ENCODE assay signal across 15 cellular contexts in genomic region chr3:60657972-60658371, GRCh38.
DNase-seq lines count a peak whose midpoint lies in the region; ATAC-seq and TF ChIP-seq lines count a peak whose summit lies in the region.
"Had no signal": no experiment of that assay in that cellular context is flagged by ENCODE, and none has a peak within 500 bp of the region (broad histone marks: within the 10 kb centered on the region; RNA-seq: fewer than 3 reads in every experiment).

No MANE protein-coding gene starts in this region.

- ATAC-seq in GM18861 (IDR thresholded peaks at IDR 0.05; ENCODE audit: unreplicated experiment): peak; percentile 90
- peak; percentile 94 for ATAC-seq in GM21528 (IDR thresholded peaks at IDR 0.05; ENCODE audit: low FRiP score, unreplicated experiment)
- ATAC-seq in HG03060 (IDR thresholded peaks at IDR 0.05; ENCODE audit: low read depth, unreplicated experiment): peak; percentile 93

- DNase-seq in MV-4-11 (lab: John Stamatoyannopoulos, UW) (peak; percentile 15), ACHN (no peak), erythroblast (lab: John Stamatoyannopoulos, UW) (no peak), NCI-H510A treated with DMSO at 0.1 percent for 48 hours (lab: John Stamatoyannopoulos, UW) (no peak), ureter (ENCODE audit: low spot score) (no peak)
- DNase-seq: activated CD4-positive, alpha-beta T cell treated with anti-CD3 and anti-CD28 coated beads, Interleukin-2, amount 50 U/mL, for 4 hours; activated effector memory CD4-positive, alpha-beta T cell treated with Interleukin-2 at 50 U/mL for 16 hours; GM23248; IMR-90; mammary epithelial cell; NCI-H1694; PC-9 had no signal

- TF ChIP-seq POLR2A in erythroblast (IDR thresholded peaks at IDR 0.05; ENCODE audit: low read length): no peak

- in situ Hi-C loops in ACHN (cut with HindIII; ENCODE audit: low pct_ligation_motif_present, low pct_unique_long_range_greater_than_20kb, low sequenced_read_pairs): no loop called here
